Comparison of ENCODE assay signal across 23 cellular contexts in genomic region chr1:85315789-85316188, GRCh38. TPM values are rescaled to one million over a fixed set of nuclear protein-coding genes. Genes with fewer than 3 reads are reported as not detected.
DNase-seq lines count a peak whose midpoint lies in the region; ATAC-seq, FAIRE-seq and TF ChIP-seq lines count a peak whose summit lies in the region.
"Had no signal": no experiment of that assay in that cellular context is flagged by ENCODE, and none has a peak within 500 bp of the region (broad histone marks: within the 10 kb centered on the region; RNA-seq: fewer than 3 reads in every experiment).

No MANE protein-coding gene starts in this region.

- no peak overlapping the region for H2BK5ac ChIP-seq in H1 (ENCODE audit: low read depth, low read length)

- no peak overlapping the region for H2BK12ac ChIP-seq in H1 (ENCODE audit: low read depth, low read length)

- no peak overlapping the region; the same call in 1 of the 2 replicates for H4K8ac ChIP-seq in H1 (ENCODE audit: extremely low read depth, insufficient read depth, low read length)

- no peak for ATAC-seq in pancreas
- no peak for ATAC-seq in GM19324 (IDR thresholded peaks at IDR 0.05; ENCODE audit: low FRiP score, unreplicated experiment)
- no peak for ATAC-seq in HG03460 (IDR thresholded peaks at IDR 0.05; ENCODE audit: unreplicated experiment)
- ATAC-seq: natural killer cell had no signal

- H3K4me2 ChIP-seq in H1 (ENCODE audit: insufficient read depth in 1 of 2, low read depth in 2 of 2, low read length in 2 of 2), result no peak overlapping the region
- H3K4me2 ChIP-seq: hepatocyte had no signal

- H3K9ac ChIP-seq in H1 (replicated peaks in 1 of 4; ENCODE audit: extremely low read depth in 1 of 4, low read depth in 3 of 4, low read length in 3 of 4), result no peak overlapping the region

- no peak for FAIRE-seq in H1 (lab: Jason Lieb, UNC)
- FAIRE-seq in pancreas (lab: Jason Lieb, UNC), result no peak
- FAIRE-seq: D721Med, endometrium, islet of Langerhans, RCC 7860, small intestine had no signal

- H2AK5ac ChIP-seq in H1 (ENCODE audit: low read depth, low read length), result no peak overlapping the region

- no peaks in the 10 kb centered on the region; the same call in 1 of the 2 replicates for H3K79me1 ChIP-seq in H1 (ENCODE audit: low read depth, low read length)

- H2BK20ac ChIP-seq in H1 (ENCODE audit: low read length), result no peak overlapping the region

- H3K23ac ChIP-seq in H1 (ENCODE audit: insufficient read length), result no peak overlapping the region

- no peaks in the 10 kb centered on the region for H3K9me3 ChIP-seq in H1 (ENCODE audit: insufficient read depth in 2 of 2, low read depth in 1 of 2, low read length in 1 of 2)
- H3K9me3 ChIP-seq in pancreas, result no peaks in the 10 kb centered on the region
- H3K9me3 ChIP-seq: transverse colon had no signal

- H2BK120ac ChIP-seq in H1 (replicated peaks; ENCODE audit: low read depth, low read length), result peak overlapping the region; percentile 49

- no peak overlapping the region for H3K14ac ChIP-seq in H1 (ENCODE audit: insufficient read length)

- no peak overlapping the region for H2BK15ac ChIP-seq in H1 (ENCODE audit: low read length)

- H4K20me1 ChIP-seq in H1 (replicated peaks in 1 of 2; ENCODE audit: control insufficient read depth in 1 of 2, insufficient read depth in 2 of 2, low read length in 2 of 2), result peaks cover 0 to 1% of the 10 kb centered on the region in 2 experiments

- no peaks in the 10 kb centered on the region for H3K23me2 ChIP-seq in H1 (ENCODE audit: low read depth, low read length)

- no peak for TF ChIP-seq POLR2A in H1 (IDR thresholded peaks at IDR 0.05; ENCODE audit: control extremely low read depth in 1 of 2, low read depth in 2 of 2, low read length in 2 of 2)

- CTCF ChIA-PET in H1 (lab: Charles Lee; ENCODE audit: partially characterized antibody), result interaction anchor here (0.8 to 1.3 kb wide), 4 partner anchors 12 to 184 kb away, joined by 3 read pairs; no protein-coding TSS in a partner anchor

- POLR2A ChIA-PET in H1 (lab: Charles Lee; ENCODE audit: partially characterized antibody), result interaction anchor here (0.9 to 1.0 kb wide), 2 partner anchors 261 to 268 kb away, joined by 3 read pairs; no protein-coding TSS in a partner anchor

- H3K27ac ChIP-seq in ACC112 (ENCODE audit: low read depth, low read length) (peak overlapping the region; percentile 97), H1 (ENCODE audit: low read depth, low read length) (no peak overlapping the region), pancreas (no peak overlapping the region)
- H3K27ac ChIP-seq: C4-2B, hepatocyte, transverse colon had no signal

- DNase-seq in NCI-H748 treated with DMSO at 0.1 percent for 48 hours (lab: John Stamatoyannopoulos, UW) (peak; percentile 93), H1 (ENCODE audit: low read depth in 1 of 2, low spot score in 2 of 2) (no peak), iris pigment epithelial cell (ENCODE audit: low read depth) (peak; percentile 65), pancreas (no peak), NCI-H2081 (lab: John Stamatoyannopoulos, UW) (no peak)
- DNase-seq: activated CD4-positive, alpha-beta T cell treated with anti-CD3 and anti-CD28 coated beads for 1 hour; mammary epithelial cell; natural killer cell; NCI-H1694; NCI-H2227 treated with DMSO at 0.1 percent for 48 hours; small intestine; stimulated activated CD4-positive, alpha-beta T cell treated with anti-CD3 and anti-CD28 coated beads, Interleukin-2, amount 100 ng/mL, for 48 hours; T1000; transverse colon had no signal

- H4K5ac ChIP-seq in H1 (ENCODE audit: insufficient read length, low read depth, low read length), result no peak overlapping the region

- H3K56ac ChIP-seq in H1 (replicated peaks; ENCODE audit: insufficient read length, low read depth, low read length), result peak overlapping the region; percentile 37

- H3K27me3 ChIP-seq in ACC112 (ENCODE audit: insufficient read depth, low read length), result no peaks in the 10 kb centered on the region
- H3K27me3 ChIP-seq in H1 (replicated peaks in 1 of 4; ENCODE audit: control insufficient read depth in 3 of 4, extremely low read depth in 1 of 4, insufficient read depth in 3 of 4, low read length in 3 of 4), result no peaks in the 10 kb centered on the region
- no peaks in the 10 kb centered on the region for H3K27me3 ChIP-seq in pancreas
- H3K27me3 ChIP-seq: hepatocyte, transverse colon had no signal

- no peak overlapping the region for H3K4ac ChIP-seq in H1 (replicated peaks; ENCODE audit: insufficient read length, low read depth, low read length)

- H4K91ac ChIP-seq in H1 (replicated peaks; ENCODE audit: insufficient read length, low read length), result no peak overlapping the region

- TF ChIP-seq CTCF in H1 (IDR thresholded peaks at IDR 0.05; ENCODE audit: control extremely low read depth in 1 of 3, insufficient read depth in 1 of 3, low read depth in 1 of 3, low read length in 3 of 3) (no peak), pancreas (IDR thresholded peaks at IDR 0.05) (no peak)

- 79% methylated on average over 8 of the region's 8 CpGs; no CpG with 5 or more reads in 1 of the 2 experiments for WGBS in H1 (ENCODE audit: extremely low coverage in 1 of 2, insufficient coverage in 1 of 2, insufficient read length in 1 of 2, insufficient replicate concordance in 2 of 2, low coverage in 1 of 2, low lambda C conversion rate in 2 of 2, missing lambda C conversion rate in 1 of 2), 2 experiments
- WGBS in pancreas, 2 donors, result 74 to 79% methylated on average over 8 of the region's 8 CpGs

- no peak for TF ChIP-seq RAD21 in H1 (IDR thresholded peaks at IDR 0.05 in 1 of 2, conservative IDR thresholded peaks at IDR 0.05 in 1 of 2; ENCODE audit: low read depth in 2 of 2, low read length in 2 of 2)

- intact Hi-C loops in pancreas (cut with DNase I), result no loop called here

- H3K4me3 ChIP-seq in ACC112 (ENCODE audit: low read depth, low read length) (no peak overlapping the region), H1 (ENCODE audit: extremely low read depth in 1 of 4, insufficient read depth in 2 of 4, low read depth in 3 of 4, low read length in 4 of 4) (no peak overlapping the region), pancreas (no peak overlapping the region)
- H3K4me3 ChIP-seq: hepatocyte, transverse colon had no signal

- peaks cover 17% of the 10 kb centered on the region for H3K79me2 ChIP-seq in ACC112 (ENCODE audit: control insufficient read depth, insufficient read depth, low read length, unreplicated experiment)
- no peaks in the 10 kb centered on the region for H3K79me2 ChIP-seq in H1 (ENCODE audit: control insufficient read depth in 1 of 2, insufficient read depth in 2 of 2, low read length in 2 of 2)
- H3K79me2 ChIP-seq: hepatocyte had no signal

- H2AFZ ChIP-seq in ACC112 (ENCODE audit: low read length, unreplicated experiment), result no peak overlapping the region
- H2AFZ ChIP-seq in H1 (ENCODE audit: low read length), result no peak overlapping the region
- H2AFZ ChIP-seq: hepatocyte had no signal

- peaks cover 10% of the 10 kb centered on the region; the same call in 1 of the 2 replicates for H3K36me3 ChIP-seq in ACC112 (ENCODE audit: insufficient read depth, low read length)
- H3K36me3 ChIP-seq in H1 (ENCODE audit: control insufficient read depth in 2 of 4, insufficient read depth in 4 of 4, low read length in 3 of 4), result no peaks in the 10 kb centered on the region; a peak in 1 of 8 replicates
- H3K36me3 ChIP-seq in pancreas, result peaks cover 0 to 7% (median 0%) of the 10 kb centered on the region in 3 donors
- H3K36me3 ChIP-seq: transverse colon had no signal

- TF ChIP-seq EP300 in H1 (IDR thresholded peaks at IDR 0.05; ENCODE audit: borderline replicate concordance in 1 of 2, low read depth in 2 of 2, low read length in 2 of 2), result no peak

- no peak overlapping the region for H3K18ac ChIP-seq in H1 (ENCODE audit: extremely low read depth, low read length)

- H3K4me1 ChIP-seq in ACC112 (ENCODE audit: control insufficient read depth, insufficient read depth, low read length, unreplicated experiment) (peaks cover 83% of the 10 kb centered on the region), H1 (replicated peaks in 1 of 4; ENCODE audit: control insufficient read depth in 3 of 4, insufficient read depth in 4 of 4, low read length in 3 of 4) (no peaks in the 10 kb centered on the region), pancreas (no peaks in the 10 kb centered on the region)

TF ChIP-seq in H1, 55 proteins besides CTCF, POLR2A, EP300 and RAD21 (continues in another document):
- TF ChIP-seq CHD2 (IDR thresholded peaks at IDR 0.05; ENCODE audit: low read length) (no peak), TCF12 (IDR thresholded peaks at IDR 0.05; ENCODE audit: low read depth, low read length) (no peak), CTBP2 (IDR thresholded peaks at IDR 0.05; ENCODE audit: borderline replicate concordance, insufficient read depth, insufficient read length, low read length) (no peak), TAF7 (optimal IDR thresholded peaks at IDR 0.05; ENCODE audit: borderline replicate concordance, low read depth, low read length) (no peak), RNF2 (IDR thresholded peaks at IDR 0.05; ENCODE audit: borderline replicate concordance, low read depth, low read length, missing control alignments, poor library complexity, severe bottlenecking) (no peak), CREB1 (IDR thresholded peaks at IDR 0.05) (no peak), PHF8 (conservative IDR thresholded peaks at IDR 0.05; ENCODE audit: low read depth, low read length) (no peak)

RNA-seq across cellular contexts. Expression of gene BCL10, which starts 39.4 kb away (rescaled TPM):
- total RNA-seq in H1 (2021; fragmentation: NEBNext Ultra II Directional; extraction: Animal tissue kit (Norgen Biotek cat#: 25700)), result 24.6 and 29.6 TPM in 2 replicates
- polyA plus RNA-seq in H1 (2011; rRNA removed) (5.0 and 7.4 TPM in 2 replicates), pancreas (1 to 10 TPM; 3.2 to 4.6 TPM)
- 4.9 TPM for polyA plus RNA-seq in H1 (2011; cell fraction: cytosol; rRNA removed)
- 3.1 TPM for polyA plus RNA-seq in H1 (2011; cell fraction: nucleus; rRNA removed)
- 7.3 to 15.0 TPM (median 10.0 TPM) in 4 replicates for polyA plus RNA-seq in H1 (2012, experiment 1 of 2)
- 3.6 TPM for polyA plus RNA-seq in H1 (2012, experiment 2 of 2)
- 10.8 TPM for polyA plus RNA-seq in H1 (2013, experiment 1 of 2)
- 10.2 TPM for polyA plus RNA-seq in H1 (2013, experiment 2 of 2)
- polyA minus RNA-seq in H1 (2011; rRNA and poly(A)+ RNA removed), result 8.9 and 10.2 TPM in 2 replicates
- 9.8 TPM for polyA minus RNA-seq in H1 (2011; cell fraction: cytosol; rRNA and poly(A)+ RNA removed)
- polyA minus RNA-seq in H1 (2011; cell fraction: nucleus; rRNA and poly(A)+ RNA removed), result 30.0 TPM
- total RNA-seq in pancreas, result 10 to 100 TPM in 2 of 6 donors, 1 to 10 TPM in 4; 6.3 to 16.9 (median 8.5) TPM

RNA-seq across cellular contexts. Expression of gene C1orf52, which starts 56.3 kb away (rescaled TPM):
- 39.1 and 39.3 TPM in 2 replicates for total RNA-seq in H1 (2021; fragmentation: NEBNext Ultra II Directional; extraction: Animal tissue kit (Norgen Biotek cat#: 25700))
- polyA plus RNA-seq in H1 (2011; rRNA removed) (29.2 and 46.9 TPM in 2 replicates), pancreas (10 to 100 TPM; 14.0 to 16.7 TPM)
- polyA plus RNA-seq in H1 (2011; cell fraction: cytosol; rRNA removed), result 41.8 TPM
- polyA plus RNA-seq in H1 (2011; cell fraction: nucleus; rRNA removed), result 75.0 TPM
- polyA plus RNA-seq in H1 (2012, experiment 1 of 2), result 31.4 to 42.3 TPM (median 37.7 TPM) in 4 replicates
- polyA plus RNA-seq in H1 (2012, experiment 2 of 2), result 7.8 TPM
- polyA plus RNA-seq in H1 (2013, experiment 1 of 2), result 31.6 TPM
- 33.4 TPM for polyA plus RNA-seq in H1 (2013, experiment 2 of 2)
- polyA minus RNA-seq in H1 (2011; rRNA and poly(A)+ RNA removed), result 20.1 and 22.6 TPM in 2 replicates
- polyA minus RNA-seq in H1 (2011; cell fraction: cytosol; rRNA and poly(A)+ RNA removed), result 23.6 TPM
- 32.0 TPM for polyA minus RNA-seq in H1 (2011; cell fraction: nucleus; rRNA and poly(A)+ RNA removed)
- total RNA-seq in pancreas, result 10 to 100 TPM in 2 of 6 donors, 1 to 10 TPM in 4; 8.0 to 12.8 (median 9.7) TPM

Comparison
In these comparisons a context has a peak if more than half of its experiments do, and no peak if none do; other contexts are left out.
1. DNase-seq: peak in NCI-H748 treated with DMSO at 0.1 percent for 48 hours (single experiment) and iris pigment epithelial cell (single experiment); none in H1 (0 of 2), pancreas (0 of 6) and NCI-H2081 (0 of 2).